Comparison of ENCODE assay signal across 3 cellular contexts in the genomic region with DNA sequence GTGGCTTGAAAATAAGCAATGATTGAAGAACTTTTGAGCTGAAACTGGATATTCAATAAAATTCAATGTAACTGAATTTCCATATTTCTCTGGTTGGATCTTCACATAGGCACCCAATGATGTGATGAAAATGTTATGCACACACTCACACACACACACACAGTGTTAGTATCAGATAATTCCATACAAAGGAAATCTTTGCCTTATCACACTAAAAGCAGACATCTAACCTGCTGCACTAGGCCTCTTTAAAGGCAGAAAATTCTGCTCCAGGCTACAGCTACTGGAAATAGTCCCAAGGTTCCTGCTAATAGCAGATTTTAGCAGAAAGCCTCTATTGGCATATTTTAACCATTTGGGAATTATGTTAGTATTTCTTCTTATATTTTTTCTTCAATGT.
"Had no signal": no experiment of that assay in that cellular context is flagged by ENCODE, and none has a peak within 500 bp of the region (broad histone marks: within the 10 kb centered on the region; RNA-seq: fewer than 3 reads in every experiment).

No MANE protein-coding gene starts in this region.

- H3K4me3 ChIP-seq: GM12878 had no signal

- ATAC-seq: GM12878 had no signal

- DNase-seq: GDM1, GF-D8 had no signal
